ENCODE assay signal across 22 cellular contexts in the genomic region with DNA sequence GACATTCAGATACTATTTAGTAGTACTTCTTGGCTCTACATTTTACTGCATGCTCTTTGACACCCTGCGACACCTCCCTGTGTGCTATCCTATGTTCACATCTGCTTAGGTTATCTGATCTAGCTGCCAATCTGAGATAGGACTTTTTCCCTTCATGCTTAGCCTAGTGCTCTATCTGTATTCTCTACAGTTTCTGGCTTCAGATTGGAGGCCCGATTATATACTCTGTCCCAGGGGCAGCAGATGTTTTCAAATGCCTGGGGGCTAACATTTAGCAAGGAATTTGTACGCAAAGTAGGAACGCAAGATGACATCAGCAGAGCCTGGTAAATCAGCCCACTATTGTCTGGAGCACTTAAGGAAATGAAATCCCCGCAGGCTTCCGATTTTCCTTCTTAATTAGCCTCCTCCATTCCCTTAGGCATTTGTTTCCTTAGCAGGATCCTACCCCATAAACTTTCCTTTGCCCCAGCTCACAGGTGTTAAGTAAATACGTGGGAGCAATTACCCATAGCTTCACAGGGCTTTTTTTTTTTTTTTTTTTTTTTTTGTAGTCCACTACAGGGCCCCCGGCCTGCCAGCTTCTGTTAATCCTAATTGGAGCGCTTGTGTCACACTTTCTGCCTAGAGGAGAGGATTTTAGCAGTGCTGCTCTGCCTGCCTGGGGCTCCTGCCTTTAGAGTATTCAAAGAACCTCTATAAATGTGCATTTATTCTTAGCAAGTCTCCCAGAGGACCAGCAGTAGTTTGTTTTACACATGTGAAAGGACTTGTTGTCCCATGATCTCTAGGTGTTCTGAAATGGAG.
DNase-seq lines count a peak whose midpoint lies in the region; ATAC-seq and TF ChIP-seq lines count a peak whose summit lies in the region.
"Had no signal": no experiment of that assay in that cellular context is flagged by ENCODE, and none has a peak within 500 bp of the region (broad histone marks: within the 10 kb centered on the region; RNA-seq: fewer than 3 reads in every experiment).

No MANE protein-coding gene starts in this region.

- no peaks in the 10 kb centered on the region for H3F3A ChIP-seq in GM23338 (replicated peaks; ENCODE audit: low read depth)

- WGBS in esophagus muscularis mucosa: 69% methylated on average over 9 of the region's 9 CpGs

- TF ChIP-seq CTCF in GM23338 (conservative IDR thresholded peaks at IDR 0.05; ENCODE audit: low read depth in 2 of 2) (no peak), esophagus muscularis mucosa (IDR thresholded peaks at IDR 0.05) (no peak), nephron progenitor cell (IDR thresholded peaks at IDR 0.05) (no peak)

- no peaks in the 10 kb centered on the region for H3K79me2 ChIP-seq in GM23338 (replicated peaks; ENCODE audit: insufficient read depth)

- ATAC-seq in GM23338 (peak; percentile 66), GM18502 (IDR thresholded peaks at IDR 0.05; ENCODE audit: poor library complexity, unreplicated experiment) (no peak), HG02884 (IDR thresholded peaks at IDR 0.05; ENCODE audit: unreplicated experiment) (no peak), HG03196 (IDR thresholded peaks at IDR 0.05; ENCODE audit: unreplicated experiment) (no peak)
- ATAC-seq: CD8-positive, alpha-beta T cell; pancreas; stimulated activated naive B cell treated with anti-CD40 and anti-IgM and Interleukin-4, amounts not matched to agents 10 μg/mL and 1 μg/mL and 100 μg/mL, for 72 hours had no signal

- H3K4me1 Mint-ChIP-seq in GM23338 (peaks cover 53% of the 10 kb centered on the region), nephron progenitor cell (peaks cover 63% of the 10 kb centered on the region)
- H3K4me1 Mint-ChIP-seq: central memory CD8-positive, alpha-beta T cell; stimulated activated naive B cell treated with anti-CD40 and anti-IgM and Interleukin-4, amounts not matched to agents 10 μg/mL and 1 μg/mL and 100 μg/mL, for 72 hours had no signal

- peak overlapping the region; percentile 44; the same call in 1 of the 2 replicates for H3K4me2 ChIP-seq in GM23338

- H3K9me2 ChIP-seq in GM23338 (ENCODE audit: insufficient read depth): peaks cover 3% of the 10 kb centered on the region; the same call in 1 of the 2 replicates

- no peaks in the 10 kb centered on the region for H4K20me1 ChIP-seq in GM23338 (replicated peaks; ENCODE audit: insufficient read depth)

- H3K4me3 ChIP-seq in GM23338: no peak overlapping the region
- H3K4me3 ChIP-seq in NT2/D1 (ENCODE audit: insufficient read length, low read depth): no peak overlapping the region
- H3K4me3 ChIP-seq in esophagus muscularis mucosa: no peak overlapping the region
- H3K4me3 ChIP-seq: esophagus squamous epithelium, pancreas, thyroid gland had no signal

- H3K36me3 ChIP-seq in GM23338 (ENCODE audit: insufficient read depth) (0 out of 2 replicates have a peak, but pooled peaks cover 3% of the 10 kb centered on the region), NT2/D1 (ENCODE audit: insufficient read depth, insufficient read length, low read length) (no peaks in the 10 kb centered on the region), esophagus muscularis mucosa (no peaks in the 10 kb centered on the region)
- H3K36me3 ChIP-seq: esophagus squamous epithelium, pancreas, thyroid gland had no signal

- H3K36me3 Mint-ChIP-seq in GM23338 (ENCODE audit: low read depth): no peaks in the 10 kb centered on the region
- no peaks in the 10 kb centered on the region for H3K36me3 Mint-ChIP-seq in nephron progenitor cell (ENCODE audit: low read depth)
- H3K36me3 Mint-ChIP-seq: activated CD4-positive, alpha-beta memory T cell treated with anti-CD3 and anti-CD28 coated beads for 36 hours; CD8-positive, alpha-beta T cell; stimulated activated naive B cell treated with anti-CD40 and anti-IgM and Interleukin-4, amounts not matched to agents 10 μg/mL and 1 μg/mL and 100 μg/mL, for 72 hours had no signal

- intact Hi-C loops in esophagus muscularis mucosa (cut with DNase I): no loop called here

- no peaks in the 10 kb centered on the region for H3K27me3 ChIP-seq in GM23338 (ENCODE audit: insufficient read depth)
- H3K27me3 ChIP-seq in NT2/D1 (ENCODE audit: insufficient read depth, insufficient read length): peaks cover 12% of the 10 kb centered on the region
- H3K27me3 ChIP-seq in esophagus muscularis mucosa: no peaks in the 10 kb centered on the region
- H3K27me3 ChIP-seq: esophagus squamous epithelium, pancreas, thyroid gland had no signal

- H3K27ac ChIP-seq in GM23338 (ENCODE audit: low read depth) (peak overlapping the region; percentile 78), esophagus muscularis mucosa (replicated peaks in 1 of 4) (no peak overlapping the region)
- H3K27ac ChIP-seq: esophagus squamous epithelium, pancreas, thyroid gland had no signal

- no peak overlapping the region for H3K4me3 Mint-ChIP-seq in GM23338
- H3K4me3 Mint-ChIP-seq in nephron progenitor cell: peak overlapping the region; percentile 66
- H3K4me3 Mint-ChIP-seq: activated CD4-positive, alpha-beta memory T cell treated with anti-CD3 and anti-CD28 coated beads for 36 hours; CD8-positive, alpha-beta T cell; central memory CD8-positive, alpha-beta T cell; stimulated activated naive B cell treated with anti-CD40 and anti-IgM and Interleukin-4, amounts not matched to agents 10 μg/mL and 1 μg/mL and 100 μg/mL, for 72 hours had no signal

- no peak for TF ChIP-seq EP300 in esophagus muscularis mucosa (IDR thresholded peaks at IDR 0.05)

- H3K4me1 ChIP-seq in GM23338 (ENCODE audit: insufficient read depth) (peaks cover 61% of the 10 kb centered on the region), NT2/D1 (ENCODE audit: insufficient read depth, insufficient read length) (peaks cover 10% of the 10 kb centered on the region), esophagus muscularis mucosa (peaks cover 0 to 6% (median 2%) of the 10 kb centered on the region in 4 donors)
- H3K4me1 ChIP-seq: pancreas had no signal

- TF ChIP-seq POLR2A in esophagus muscularis mucosa (IDR thresholded peaks at IDR 0.05; ENCODE audit: low read depth): no peak

- peak; percentile 68 for DNase-seq in GM23338 (ENCODE audit: low spot score)
- peak; percentile 84 for DNase-seq in NT2/D1 (ENCODE audit: low read depth, low spot score)
- DNase-seq in esophagus muscularis mucosa (ENCODE audit: extremely low spot score): peak; percentile 85
- no peak for DNase-seq in nephron progenitor cell
- DNase-seq in DMS53 treated with DMSO at 0.1 percent for 48 hours (lab: John Stamatoyannopoulos, UW; ENCODE audit: unreplicated experiment): no peak
- DNase-seq: activated CD4-positive, alpha-beta memory T cell treated with anti-CD3 and anti-CD28 coated beads for 36 hours; activated naive CD4-positive, alpha-beta T cell; activated T-cell treated with anti-CD3 and anti-CD28 coated beads for 4 hours; CD8-positive, alpha-beta T cell; DMS79 treated with DMSO at 0.1 percent for 48 hours; effector CD4-positive, alpha-beta T cell; esophagus squamous epithelium; NCI-H1694 treated with DMSO at 0.1 percent for 48 hours; NCI-H446 treated with DMSO at 0.1 percent for 48 hours; pancreas; stimulated activated naive B cell treated with anti-CD40 and anti-IgM and Interleukin-4, amounts not matched to agents 10 μg/mL and 1 μg/mL and 100 μg/mL, for 72 hours; T-helper 1 cell; thyroid gland had no signal

- H3K27me3 Mint-ChIP-seq in GM23338 (ENCODE audit: insufficient read depth, low read depth, poor library complexity) (peaks cover 2% of the 10 kb centered on the region), nephron progenitor cell (ENCODE audit: low read depth, poor library complexity) (no peaks in the 10 kb centered on the region)
- H3K27me3 Mint-ChIP-seq: central memory CD8-positive, alpha-beta T cell had no signal

- H3K9me3 Mint-ChIP-seq in GM23338 (no peaks in the 10 kb centered on the region), nephron progenitor cell (no peaks in the 10 kb centered on the region)
- H3K9me3 Mint-ChIP-seq: activated CD4-positive, alpha-beta memory T cell treated with anti-CD3 and anti-CD28 coated beads for 36 hours; CD8-positive, alpha-beta T cell; stimulated activated naive B cell treated with anti-CD40 and anti-IgM and Interleukin-4, amounts not matched to agents 10 μg/mL and 1 μg/mL and 100 μg/mL, for 72 hours had no signal

- peak overlapping the region; percentile 29; the same call in 1 of the 2 replicates for H2AFZ ChIP-seq in GM23338

- H3K9me3 ChIP-seq in NT2/D1 (ENCODE audit: insufficient read depth, low read length) (no peaks in the 10 kb centered on the region), esophagus muscularis mucosa (no peaks in the 10 kb centered on the region)
- H3K9me3 ChIP-seq: esophagus squamous epithelium, pancreas, thyroid gland had no signal

- no peak overlapping the region for H3K27ac Mint-ChIP-seq in GM23338
- H3K27ac Mint-ChIP-seq in nephron progenitor cell: peak overlapping the region; percentile 89
- H3K27ac Mint-ChIP-seq: activated CD4-positive, alpha-beta memory T cell treated with anti-CD3 and anti-CD28 coated beads for 36 hours; CD8-positive, alpha-beta T cell; stimulated activated naive B cell treated with anti-CD40 and anti-IgM and Interleukin-4, amounts not matched to agents 10 μg/mL and 1 μg/mL and 100 μg/mL, for 72 hours had no signal

- no peak overlapping the region for H3K9ac ChIP-seq in NT2/D1 (ENCODE audit: insufficient read length, low read depth)

TF ChIP-seq in GM23338, 12 proteins besides CTCF, POLR2A, EP300 and RAD21 (continues in another document):
- TF ChIP-seq, protein P1, sequence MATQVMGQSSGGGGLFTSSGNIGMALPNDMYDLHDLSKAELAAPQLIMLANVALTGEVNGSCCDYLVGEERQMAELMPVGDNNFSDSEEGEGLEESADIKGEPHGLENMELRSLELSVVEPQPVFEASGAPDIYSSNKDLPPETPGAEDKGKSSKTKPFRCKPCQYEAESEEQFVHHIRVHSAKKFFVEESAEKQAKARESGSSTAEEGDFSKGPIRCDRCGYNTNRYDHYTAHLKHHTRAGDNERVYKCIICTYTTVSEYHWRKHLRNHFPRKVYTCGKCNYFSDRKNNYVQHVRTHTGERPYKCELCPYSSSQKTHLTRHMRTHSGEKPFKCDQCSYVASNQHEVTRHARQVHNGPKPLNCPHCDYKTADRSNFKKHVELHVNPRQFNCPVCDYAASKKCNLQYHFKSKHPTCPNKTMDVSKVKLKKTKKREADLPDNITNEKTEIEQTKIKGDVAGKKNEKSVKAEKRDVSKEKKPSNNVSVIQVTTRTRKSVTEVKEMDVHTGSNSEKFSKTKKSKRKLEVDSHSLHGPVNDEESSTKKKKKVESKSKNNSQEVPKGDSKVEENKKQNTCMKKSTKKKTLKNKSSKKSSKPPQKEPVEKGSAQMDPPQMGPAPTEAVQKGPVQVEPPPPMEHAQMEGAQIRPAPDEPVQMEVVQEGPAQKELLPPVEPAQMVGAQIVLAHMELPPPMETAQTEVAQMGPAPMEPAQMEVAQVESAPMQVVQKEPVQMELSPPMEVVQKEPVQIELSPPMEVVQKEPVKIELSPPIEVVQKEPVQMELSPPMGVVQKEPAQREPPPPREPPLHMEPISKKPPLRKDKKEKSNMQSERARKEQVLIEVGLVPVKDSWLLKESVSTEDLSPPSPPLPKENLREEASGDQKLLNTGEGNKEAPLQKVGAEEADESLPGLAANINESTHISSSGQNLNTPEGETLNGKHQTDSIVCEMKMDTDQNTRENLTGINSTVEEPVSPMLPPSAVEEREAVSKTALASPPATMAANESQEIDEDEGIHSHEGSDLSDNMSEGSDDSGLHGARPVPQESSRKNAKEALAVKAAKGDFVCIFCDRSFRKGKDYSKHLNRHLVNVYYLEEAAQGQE (IDR thresholded peaks at IDR 0.05; ENCODE audit: unreplicated experiment): no peak
- no peak for TF ChIP-seq JUNB (IDR thresholded peaks at IDR 0.05; ENCODE audit: unreplicated experiment)

Comparison
In these comparisons a context has a peak if more than half of its experiments do, and no peak if none do; other contexts are left out.
1. DNase-seq: peak in GM23338 (single experiment), NT2/D1 (single experiment) and esophagus muscularis mucosa (single experiment); none in nephron progenitor cell (single experiment) and DMS53 treated with DMSO at 0.1 percent for 48 hours (single experiment).